Comparison of ENCODE assay signal across 26 cellular contexts in the genomic region with DNA sequence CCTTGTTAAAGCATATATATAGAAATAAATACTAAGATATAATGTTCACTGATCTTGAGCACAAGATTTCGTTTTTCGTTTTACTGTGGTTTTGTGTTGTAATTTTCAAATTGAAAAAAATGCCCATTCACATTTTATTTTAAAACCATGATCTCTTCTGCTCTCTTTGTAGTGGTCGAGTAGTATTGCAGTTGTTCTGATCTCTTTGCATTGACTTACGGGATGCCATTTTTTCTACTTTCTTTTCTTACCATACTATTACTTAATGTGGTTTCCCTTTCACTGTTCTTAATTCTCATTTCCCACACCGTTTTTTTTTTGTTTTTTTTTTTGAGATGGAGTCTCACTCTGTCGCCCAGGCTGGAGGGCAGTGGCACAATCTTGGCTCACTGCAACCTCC.
"Had no signal": no experiment of that assay in that cellular context is flagged by ENCODE, and none has a peak within 500 bp of the region (broad histone marks: within the 10 kb centered on the region; RNA-seq: fewer than 3 reads in every experiment).

No MANE protein-coding gene starts in this region.

- H3K27ac ChIP-seq: stomach, suprapubic skin, testis, thoracic aorta, thyroid gland, tibial artery, tibial nerve, transverse colon, upper lobe of left lung, upper lobe of right lung, uterus, vagina had no signal

- H3K27me3 ChIP-seq: stomach, suprapubic skin, testis, thyroid gland, tibial artery, tibial nerve, transverse colon, upper lobe of left lung, upper lobe of right lung, uterus, vagina had no signal

- H3K9me3 ChIP-seq: suprapubic skin, testis, thoracic aorta, thyroid gland, tibial artery, transverse colon, upper lobe of right lung, uterus, vagina had no signal

- ATAC-seq: stimulated activated effector memory CD8-positive, alpha-beta T cell treated with anti-CD3 and anti-CD28 coated beads, Interleukin-12 subunit alpha, Interleukin-12 subunit beta, amount 100 ng/mL, for 72 hours; stimulated activated memory B cell treated with anti-CD40 and anti-IgM and Interleukin-4, amounts not matched to agents 10 μg/mL and 1 μg/mL and 100 μg/mL, for 72 hours; stimulated activated naive B cell treated with anti-CD40 and anti-IgM and Interleukin-4, amounts not matched to agents 10 μg/mL and 1 μg/mL and 100 μg/mL, for 72 hours; stimulated activated naive CD8-positive, alpha-beta T cell treated with anti-CD3 and anti-CD28 coated beads, Interleukin-15, amount 100 ng/mL, for 72 hours; stimulated activated naive CD8-positive, alpha-beta T cell treated with anti-CD3 and anti-CD28 coated beads, Interleukin-15, Interleukin-2, amounts not matched to agents 100 U/mL and 50 U/mL, for 24 hours; upper lobe of right lung had no signal

- DNase-seq: stimulated activated CD4-positive, alpha-beta T cell treated with anti-CD3 and anti-CD28 coated beads, Interleukin-2, amount 100 ng/mL, for 48 hours; stimulated activated CD4-positive, alpha-beta T cell treated with anti-CD3 and anti-CD28 coated beads, Interleukin-4, amount 100 ng/mL, for 24 hours; stimulated activated CD4-positive, alpha-beta T cell treated with anti-CD3 and anti-CD28 coated beads, Interleukin-4, amount 100 ng/mL, for 4 hours; stimulated activated CD8-positive, alpha-beta memory T cell treated with anti-CD3 and anti-CD28 coated beads, Interleukin-4, amount 100 ng/mL, for 48 hours; stimulated activated naive B cell treated with anti-CD40 and anti-IgM and Interleukin-4, amounts not matched to agents 10 μg/mL and 1 μg/mL and 100 μg/mL, for 72 hours; stimulated activated naive CD4-positive, alpha-beta T cell; stimulated activated naive CD4-positive, alpha-beta T cell treated with Interleukin-2 at 50 U/mL for 16 hours; stimulated activated naive CD8-positive, alpha-beta T cell treated with anti-CD3 and anti-CD28 coated beads, Interleukin-15, amount 100 ng/mL, for 72 hours; stimulated activated naive CD8-positive, alpha-beta T cell treated with anti-CD3 and anti-CD28 coated beads, Interleukin-15, Interleukin-2, amounts not matched to agents 100 U/mL and 50 U/mL, for 24 hours; stomach; substantia nigra; testis; thyroid gland; tibial artery; transverse colon; trophoblast cell; upper lobe of right lung; uterus had no signal

- H3K36me3 ChIP-seq: suprapubic skin, thoracic aorta, thyroid gland, transverse colon, upper lobe of left lung, upper lobe of right lung, uterus, vagina had no signal

- H3K4me3 ChIP-seq: stomach, suprapubic skin, testis, thoracic aorta, thyroid gland, tibial artery, tibial nerve, transverse colon, upper lobe of left lung, upper lobe of right lung, uterus, vagina had no signal

- H3K4me1 ChIP-seq: stomach, suprapubic skin, testis, thyroid gland, tibial artery, tibial nerve, transverse colon, upper lobe of left lung, upper lobe of right lung, uterus, vagina had no signal

- FAIRE-seq: urothelium cell line had no signal
